Comparison of ENCODE assay signal across 13 cellular contexts in the genomic region with DNA sequence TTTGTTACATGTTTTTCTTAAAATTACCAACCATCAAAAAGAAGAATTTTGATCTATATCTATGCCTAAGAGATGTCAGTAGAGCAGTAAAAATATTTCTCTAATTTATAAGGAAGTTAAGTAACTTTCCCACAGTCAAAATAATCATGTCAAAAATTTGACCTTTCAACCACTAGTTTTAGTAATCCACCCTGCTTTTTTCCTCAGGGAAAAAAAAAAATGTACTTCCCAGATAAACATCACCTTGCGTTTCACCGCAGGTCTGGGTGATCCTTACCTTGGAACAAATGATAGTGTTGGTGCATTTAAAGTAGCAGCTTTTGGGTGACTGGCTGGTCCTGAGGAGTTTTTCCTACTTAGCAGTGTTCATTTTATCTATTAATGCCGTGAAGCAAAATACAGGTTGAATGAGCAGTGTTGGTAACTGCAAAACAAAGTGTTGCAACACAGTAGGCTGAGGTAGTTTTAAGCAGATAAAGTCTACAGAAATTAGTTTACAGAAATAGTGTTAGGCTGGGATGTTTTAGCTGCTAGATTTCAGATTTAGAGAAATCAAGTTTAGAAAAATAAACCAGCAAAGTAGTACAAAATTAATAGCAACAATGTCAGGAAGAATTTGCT.
DNase-seq lines count a peak whose midpoint lies in the region; ATAC-seq and TF ChIP-seq lines count a peak whose summit lies in the region.
"Had no signal": no experiment of that assay in that cellular context is flagged by ENCODE, and none has a peak within 500 bp of the region (broad histone marks: within the 10 kb centered on the region; RNA-seq: fewer than 3 reads in every experiment).

No MANE protein-coding gene starts in this region.

- POLR2A ChIA-PET in Caco-2 (lab: Charles Lee): no interaction called here

- H4K20me1 ChIP-seq in hepatocyte (ENCODE audit: insufficient read depth, poor library complexity, severe bottlenecking): peaks cover 20% of the 10 kb centered on the region

- no peak for DNase-seq in Caco-2
- DNase-seq in body of pancreas: no peak
- no peak for DNase-seq in hepatocyte (ENCODE audit: low spot score)
- DNase-seq in sigmoid colon: no peak
- no peak for DNase-seq in natural killer cell
- no peak for DNase-seq in occipital lobe (lab: John Stamatoyannopoulos, UW)
- DNase-seq in NCI-H1930 (lab: John Stamatoyannopoulos, UW): no peak
- DNase-seq: activated naive CD8-positive, alpha-beta T cell treated with anti-CD3 and anti-CD28 coated beads, Interleukin-2, amount 50 U/mL, for 24 hours; H7; NCI-H1417 treated with DMSO at 0.1 percent for 48 hours; NCI-H510A had no signal

- H3K4me1 Mint-ChIP-seq in Caco-2 (ENCODE audit: low read depth, unreplicated experiment): peaks cover 22% of the 10 kb centered on the region
- H3K4me1 Mint-ChIP-seq in natural killer cell: no peaks in the 10 kb centered on the region
- H3K4me1 Mint-ChIP-seq: activated naive CD8-positive, alpha-beta T cell treated with anti-CD3 and anti-CD28 coated beads, Interleukin-2, amount 50 U/mL, for 24 hours had no signal

- H3K9me3 ChIP-seq in Caco-2: no peaks in the 10 kb centered on the region
- H3K9me3 ChIP-seq in body of pancreas: no peaks in the 10 kb centered on the region
- no peaks in the 10 kb centered on the region for H3K9me3 ChIP-seq in hepatocyte (ENCODE audit: low read depth)
- no peaks in the 10 kb centered on the region for H3K9me3 ChIP-seq in sigmoid colon

- no peaks in the 10 kb centered on the region for H3K27me3 ChIP-seq in Caco-2 (replicated peaks; ENCODE audit: control insufficient read depth, insufficient read depth, low read length)
- no peaks in the 10 kb centered on the region for H3K27me3 ChIP-seq in body of pancreas
- no peaks in the 10 kb centered on the region for H3K27me3 ChIP-seq in hepatocyte
- H3K27me3 ChIP-seq in sigmoid colon: no peaks in the 10 kb centered on the region

- H3K27ac ChIP-seq in body of pancreas (peak overlapping the region in 3 of 4 donors; percentile 32 to 64 (median 36)), hepatocyte (peak overlapping the region; percentile 39), sigmoid colon (peak overlapping the region; percentile 6 to 44 (median 20))

- H3K4me1 ChIP-seq in Caco-2 (peaks cover 39% of the 10 kb centered on the region), body of pancreas (peaks cover 56% of the 10 kb centered on the region), hepatocyte (ENCODE audit: insufficient read depth) (peaks cover 14% of the 10 kb centered on the region), sigmoid colon (peaks cover 0 to 12% (median 7%) of the 10 kb centered on the region in 4 donors)

- no TSS peak for BruUV-seq in Caco-2 (replicated peaks; lab: Mats Ljungman, UMichigan)

- H3K27me3 Mint-ChIP-seq in Caco-2 (ENCODE audit: insufficient read depth, unreplicated experiment) (no peaks in the 10 kb centered on the region), natural killer cell (ENCODE audit: low read depth in 2 of 2) (no peaks in the 10 kb centered on the region)
- H3K27me3 Mint-ChIP-seq: activated naive CD8-positive, alpha-beta T cell treated with anti-CD3 and anti-CD28 coated beads, Interleukin-2, amount 50 U/mL, for 24 hours had no signal

- H3K27ac Mint-ChIP-seq in Caco-2 (ENCODE audit: unreplicated experiment): peak overlapping the region; percentile 39
- H3K27ac Mint-ChIP-seq in natural killer cell: no peak overlapping the region
- H3K27ac Mint-ChIP-seq: activated naive CD8-positive, alpha-beta T cell treated with anti-CD3 and anti-CD28 coated beads, Interleukin-2, amount 50 U/mL, for 24 hours had no signal

- no peak for TF ChIP-seq EP300 in sigmoid colon (IDR thresholded peaks at IDR 0.05)

- peaks cover 98% of the 10 kb centered on the region for H3K79me2 ChIP-seq in hepatocyte

- H3K36me3 ChIP-seq in Caco-2 (ENCODE audit: control insufficient read depth, insufficient read depth, low read length) (0 out of 2 replicates have a peak, but pooled peaks cover 2% of the 10 kb centered on the region), body of pancreas (replicated peaks in 1 of 2; ENCODE audit: insufficient read depth in 1 of 2, low read depth in 2 of 2) (no peaks in the 10 kb centered on the region), hepatocyte (replicated peaks; ENCODE audit: insufficient read depth, low read depth) (no peaks in the 10 kb centered on the region), sigmoid colon (no peaks in the 10 kb centered on the region)

- H3K36me3 Mint-ChIP-seq in Caco-2 (ENCODE audit: insufficient read depth, unreplicated experiment) (peaks cover 6% of the 10 kb centered on the region), natural killer cell (no peaks in the 10 kb centered on the region)

- CTCF ChIA-PET in Caco-2 (lab: Charles Lee): no interaction called here

- no peaks in the 10 kb centered on the region for H3K9me3 Mint-ChIP-seq in Caco-2 (ENCODE audit: unreplicated experiment)
- H3K9me3 Mint-ChIP-seq in natural killer cell: no peaks in the 10 kb centered on the region
- H3K9me3 Mint-ChIP-seq: activated naive CD8-positive, alpha-beta T cell treated with anti-CD3 and anti-CD28 coated beads, Interleukin-2, amount 50 U/mL, for 24 hours had no signal

- no peak for TF ChIP-seq POLR2A in body of pancreas (IDR thresholded peaks at IDR 0.05)
- no peak for TF ChIP-seq POLR2A in sigmoid colon (IDR thresholded peaks at IDR 0.05)

- intact Hi-C loops in Caco-2 (cut with micrococcal nuclease; ENCODE audit: unreplicated experiment) (loop anchor here (2.0 kb wide), 1 partner anchor 63 kb away; no protein-coding TSS in a partner anchor), body of pancreas (cut with DNase I) (loop anchor here (10.0 kb wide), 1 partner anchor 47 kb away; no protein-coding TSS in a partner anchor), sigmoid colon (cut with DNase I) (no loop called here), natural killer cell (cut with micrococcal nuclease) (no loop called here)

- WGBS in body of pancreas, 2 donors: 8 to 10% methylated on average over 3 of the region's 3 CpGs
- 35% methylated on average over 3 of the region's 3 CpGs for WGBS in hepatocyte (ENCODE audit: low lambda C conversion rate, missing lambda C conversion rate)
- WGBS in sigmoid colon, 2 donors: 49 to 69% methylated on average over 3 of the region's 3 CpGs

- peak overlapping the region; percentile 28 for H3K4me2 ChIP-seq in hepatocyte

- H3K4me3 ChIP-seq in Caco-2 (ENCODE audit: low read depth, low read length) (no peak overlapping the region), body of pancreas (no peak overlapping the region), hepatocyte (no peak overlapping the region), sigmoid colon (no peak overlapping the region)
- H3K4me3 ChIP-seq: skin epidermis had no signal

- no peaks in the 10 kb centered on the region for H3K9me2 ChIP-seq in hepatocyte (replicated peaks; ENCODE audit: insufficient read depth)

- H2AFZ ChIP-seq in hepatocyte: no peak overlapping the region

- ATAC-seq in body of pancreas (peak; percentile 77), natural killer cell (no peak), HG02973 (IDR thresholded peaks at IDR 0.05; ENCODE audit: unreplicated experiment) (no peak)
- ATAC-seq: activated naive CD8-positive, alpha-beta T cell treated with anti-CD3 and anti-CD28 coated beads, Interleukin-2, amount 50 U/mL, for 24 hours had no signal

- no peak overlapping the region for H3K4me3 Mint-ChIP-seq in Caco-2 (ENCODE audit: unreplicated experiment)
- H3K4me3 Mint-ChIP-seq in natural killer cell: no peak overlapping the region
- H3K4me3 Mint-ChIP-seq: activated naive CD8-positive, alpha-beta T cell treated with anti-CD3 and anti-CD28 coated beads, Interleukin-2, amount 50 U/mL, for 24 hours had no signal

- no peak for TF ChIP-seq CTCF in Caco-2 (IDR thresholded peaks at IDR 0.05; ENCODE audit: insufficient read depth in 1 of 2, low read depth in 1 of 2, low read length in 1 of 2, severe bottlenecking in 1 of 2, unreplicated experiment in 1 of 2)
- no peak for TF ChIP-seq CTCF in body of pancreas (IDR thresholded peaks at IDR 0.05)
- TF ChIP-seq CTCF in hepatocyte (IDR thresholded peaks at IDR 0.05; ENCODE audit: poor library complexity): no peak
- TF ChIP-seq CTCF in sigmoid colon (IDR thresholded peaks at IDR 0.05): no peak
- no peak for TF ChIP-seq CTCF in natural killer cell (IDR thresholded peaks at IDR 0.05)

Comparison
In these comparisons a context has a peak if more than half of its experiments do, and no peak if none do; other contexts are left out.
1. intact Hi-C loops: an anchor here in Caco-2 (2.0 kb wide) and body of pancreas (10.0 kb wide); none called in sigmoid colon and natural killer cell.